In genomic region chr21:15278851-15279250, GRCh38 we compare ENCODE assay signal across 36 cellular contexts.
"Had no signal": no experiment of that assay in that cellular context is flagged by ENCODE, and none has a peak within 500 bp of the region (broad histone marks: within the 10 kb centered on the region; RNA-seq: fewer than 3 reads in every experiment).

No MANE protein-coding gene starts in this region.

- H3K9me3 ChIP-seq: adrenal gland, ascending aorta, body of pancreas had no signal

- H3K27ac Mint-ChIP-seq: activated naive CD4-positive, alpha-beta T cell treated with anti-CD3 and anti-CD28 coated beads for 36 hours; activated naive CD4-positive, alpha-beta T cell treated with anti-CD3 and anti-CD28 coated beads, Interleukin-2, amount 10 ng/mL, durations not matched to agents 7 days and 5 days; activated naive CD4-positive, alpha-beta T cell treated with anti-CD3 and anti-CD28 coated beads, Interleukin-2, amount 50 U/mL, for 24 hours; activated naive CD4-positive, alpha-beta T cell treated with anti-CD3 and anti-CD28 coated beads, Interleukin-2, amount 50 U/mL, for 72 hours; activated naive CD8-positive, alpha-beta T cell; activated naive CD8-positive, alpha-beta T cell treated with anti-CD3 and anti-CD28 coated beads for 36 hours; activated naive CD8-positive, alpha-beta T cell treated with anti-CD3 and anti-CD28 coated beads, Interleukin-2, amount 10 ng/mL, durations not matched to agents 7 days and 5 days; activated naive CD8-positive, alpha-beta T cell treated with anti-CD3 and anti-CD28 coated beads, Interleukin-2, amount 50 U/mL, for 24 hours; activated T-cell treated with anti-CD3 and anti-CD28 coated beads, Interleukin-2, amount 50 U/mL, for 24 hours; activated T-cell treated with anti-CD3 and anti-CD28 coated beads, Interleukin-2, amount 50 U/mL, for 72 hours; activated T-helper 1 cell treated with anti-CD3 and anti-CD28 coated beads, Interleukin-12 subunit alpha, Interleukin-12 subunit beta, Interleukin-2, Interleukin-4 antibody, amounts not matched to agents 30 ng/mL and 10 ng/mL and 1 ng/mL, durations not matched to agents 14 hours and 24 hours and 36 hours; activated T-helper 17 cell treated with anti-CD3 and anti-CD28 coated beads, Interleukin-2, amount 50 U/mL, for 72 hours; activated T-helper 2 cell treated with anti-CD3 and anti-CD28 coated beads, Interferon-gamma antibody, Interleukin-2, Interleukin-4, amounts not matched to agents 10 μg/mL and 5 μg/mL and 100 μg/mL, durations not matched to agents 14 hours and 24 hours and 36 hours; brain had no signal

- ATAC-seq: activated naive CD4-positive, alpha-beta T cell treated with anti-CD3 and anti-CD28 coated beads, Interleukin-2, amount 50 U/mL, for 72 hours; activated naive CD8-positive, alpha-beta T cell treated with anti-CD3 and anti-CD28 coated beads, Interleukin-2, amount 50 U/mL, for 24 hours; activated T-cell treated with anti-CD3 and anti-CD28 coated beads, Interleukin-2, amount 50 U/mL, for 72 hours; activated T-helper 17 cell treated with anti-CD3 and anti-CD28 coated beads, Interleukin-2, amount 50 U/mL, for 72 hours; body of pancreas had no signal

- DNase-seq: activated effector memory CD4-positive, alpha-beta T cell treated with anti-CD3 and anti-CD28 coated beads, Interleukin-2, amount 50 U/mL, for 16 hours; activated effector memory CD4-positive, alpha-beta T cell treated with Interleukin-2 at 50 U/mL for 16 hours; activated gamma-delta T cell; activated gamma-delta T cell treated with Interleukin-2 at 50 U/mL for 16 hours; activated naive CD4-positive, alpha-beta T cell; activated naive CD4-positive, alpha-beta T cell treated with anti-CD3 and anti-CD28 coated beads for 36 hours; activated naive CD4-positive, alpha-beta T cell treated with anti-CD3 and anti-CD28 coated beads, Interleukin-2, amount 10 ng/mL, durations not matched to agents 7 days and 5 days; activated naive CD4-positive, alpha-beta T cell treated with anti-CD3 and anti-CD28 coated beads, Interleukin-2, amount 50 U/mL, for 16 hours; activated naive CD4-positive, alpha-beta T cell treated with Interleukin-2 at 50 U/mL for 16 hours; activated naive CD8-positive, alpha-beta T cell treated with anti-CD3 and anti-CD28 coated beads for 36 hours; activated naive CD8-positive, alpha-beta T cell treated with anti-CD3 and anti-CD28 coated beads, Interleukin-2, amount 10 ng/mL, durations not matched to agents 7 days and 5 days; activated naive CD8-positive, alpha-beta T cell treated with anti-CD3 and anti-CD28 coated beads, Interleukin-2, amount 50 U/mL, for 24 hours; activated T-cell treated with anti-CD3 and anti-CD28 coated beads, Interleukin-2, amount 50 U/mL, for 1 hour; activated T-cell treated with anti-CD3 and anti-CD28 coated beads, Interleukin-2, amount 50 U/mL, for 24 hours; activated T-cell treated with anti-CD3 and anti-CD28 coated beads, Interleukin-2, amount 50 U/mL, for 48 hours; activated T-cell treated with anti-CD3 and anti-CD28 coated beads, Interleukin-2, amount 50 U/mL, for 72 hours; amniotic stem cell; amygdala; anterior cingulate cortex; aorta; body of pancreas; brain microvascular endothelial cell; central memory CD4-positive, alpha-beta T cell; cerebellar nuclear complex had no signal

- H3K27me3 Mint-ChIP-seq: activated naive CD4-positive, alpha-beta T cell treated with anti-CD3 and anti-CD28 coated beads, Interleukin-2, amount 10 ng/mL, durations not matched to agents 7 days and 5 days; activated naive CD8-positive, alpha-beta T cell; activated naive CD8-positive, alpha-beta T cell treated with anti-CD3 and anti-CD28 coated beads, Interleukin-2, amount 50 U/mL, for 24 hours; activated T-cell treated with anti-CD3 and anti-CD28 coated beads, Interleukin-2, amount 50 U/mL, for 24 hours; brain had no signal

- H3K9me3 Mint-ChIP-seq: activated naive CD4-positive, alpha-beta T cell treated with anti-CD3 and anti-CD28 coated beads for 36 hours; activated naive CD4-positive, alpha-beta T cell treated with anti-CD3 and anti-CD28 coated beads, Interleukin-2, amount 10 ng/mL, durations not matched to agents 7 days and 5 days; activated naive CD4-positive, alpha-beta T cell treated with anti-CD3 and anti-CD28 coated beads, Interleukin-2, amount 50 U/mL, for 24 hours; activated naive CD4-positive, alpha-beta T cell treated with anti-CD3 and anti-CD28 coated beads, Interleukin-2, amount 50 U/mL, for 72 hours; activated naive CD8-positive, alpha-beta T cell treated with anti-CD3 and anti-CD28 coated beads for 36 hours; activated naive CD8-positive, alpha-beta T cell treated with anti-CD3 and anti-CD28 coated beads, Interleukin-2, amount 50 U/mL, for 24 hours; activated T-cell treated with anti-CD3 and anti-CD28 coated beads, Interleukin-2, amount 50 U/mL, for 24 hours; activated T-cell treated with anti-CD3 and anti-CD28 coated beads, Interleukin-2, amount 50 U/mL, for 72 hours; activated T-helper 1 cell treated with anti-CD3 and anti-CD28 coated beads, Interleukin-12 subunit alpha, Interleukin-12 subunit beta, Interleukin-2, Interleukin-4 antibody, amounts not matched to agents 30 ng/mL and 10 ng/mL and 1 ng/mL, durations not matched to agents 14 hours and 24 hours and 36 hours; activated T-helper 17 cell treated with anti-CD3 and anti-CD28 coated beads, Interleukin-2, amount 50 U/mL, for 72 hours; activated T-helper 2 cell treated with anti-CD3 and anti-CD28 coated beads, Interferon-gamma antibody, Interleukin-2, Interleukin-4, amounts not matched to agents 10 μg/mL and 5 μg/mL and 100 μg/mL, durations not matched to agents 14 hours and 24 hours and 36 hours; central memory CD8-positive, alpha-beta T cell had no signal

- H3K36me3 Mint-ChIP-seq: activated naive CD4-positive, alpha-beta T cell treated with anti-CD3 and anti-CD28 coated beads, Interleukin-2, amount 10 ng/mL, durations not matched to agents 7 days and 5 days; activated naive CD4-positive, alpha-beta T cell treated with anti-CD3 and anti-CD28 coated beads, Interleukin-2, amount 50 U/mL, for 24 hours; activated naive CD4-positive, alpha-beta T cell treated with anti-CD3 and anti-CD28 coated beads, Interleukin-2, amount 50 U/mL, for 72 hours; activated naive CD8-positive, alpha-beta T cell; activated naive CD8-positive, alpha-beta T cell treated with anti-CD3 and anti-CD28 coated beads for 36 hours; activated naive CD8-positive, alpha-beta T cell treated with anti-CD3 and anti-CD28 coated beads, Interleukin-2, amount 10 ng/mL, durations not matched to agents 7 days and 5 days; brain had no signal

- H3K4me1 ChIP-seq: adrenal gland, ascending aorta, breast epithelium had no signal

- H3K4me3 ChIP-seq: ascending aorta, body of pancreas, breast epithelium, cardiac muscle cell had no signal

- H3K27me3 ChIP-seq: adrenal gland, ascending aorta, body of pancreas, brain microvascular endothelial cell, breast epithelium, cardiac muscle cell had no signal

- H3K36me3 ChIP-seq: adrenal gland, ascending aorta, brain microvascular endothelial cell, breast epithelium, cardiac muscle cell had no signal

- H3K27ac ChIP-seq: ascending aorta, body of pancreas, brain microvascular endothelial cell, breast epithelium, cardiac muscle cell had no signal

- H3K4me1 Mint-ChIP-seq: activated naive CD4-positive, alpha-beta T cell treated with anti-CD3 and anti-CD28 coated beads, Interleukin-2, amount 10 ng/mL, durations not matched to agents 7 days and 5 days; activated naive CD4-positive, alpha-beta T cell treated with anti-CD3 and anti-CD28 coated beads, Interleukin-2, amount 50 U/mL, for 24 hours; activated naive CD8-positive, alpha-beta T cell treated with anti-CD3 and anti-CD28 coated beads for 36 hours; activated naive CD8-positive, alpha-beta T cell treated with anti-CD3 and anti-CD28 coated beads, Interleukin-2, amount 10 ng/mL, durations not matched to agents 7 days and 5 days; activated naive CD8-positive, alpha-beta T cell treated with anti-CD3 and anti-CD28 coated beads, Interleukin-2, amount 50 U/mL, for 24 hours; activated T-helper 17 cell treated with anti-CD3 and anti-CD28 coated beads, Interleukin-2, amount 50 U/mL, for 72 hours; brain; central memory CD8-positive, alpha-beta T cell had no signal

- H3K4me3 Mint-ChIP-seq: activated naive CD4-positive, alpha-beta T cell treated with anti-CD3 and anti-CD28 coated beads for 36 hours; activated naive CD4-positive, alpha-beta T cell treated with anti-CD3 and anti-CD28 coated beads, Interleukin-2, amount 10 ng/mL, durations not matched to agents 7 days and 5 days; activated naive CD4-positive, alpha-beta T cell treated with anti-CD3 and anti-CD28 coated beads, Interleukin-2, amount 50 U/mL, for 24 hours; activated naive CD8-positive, alpha-beta T cell; activated naive CD8-positive, alpha-beta T cell treated with anti-CD3 and anti-CD28 coated beads for 36 hours; activated naive CD8-positive, alpha-beta T cell treated with anti-CD3 and anti-CD28 coated beads, Interleukin-2, amount 10 ng/mL, durations not matched to agents 7 days and 5 days; activated naive CD8-positive, alpha-beta T cell treated with anti-CD3 and anti-CD28 coated beads, Interleukin-2, amount 50 U/mL, for 24 hours; activated T-cell treated with anti-CD3 and anti-CD28 coated beads, Interleukin-2, amount 50 U/mL, for 24 hours; activated T-cell treated with anti-CD3 and anti-CD28 coated beads, Interleukin-2, amount 50 U/mL, for 72 hours; activated T-helper 1 cell treated with anti-CD3 and anti-CD28 coated beads, Interleukin-12 subunit alpha, Interleukin-12 subunit beta, Interleukin-2, Interleukin-4 antibody, amounts not matched to agents 30 ng/mL and 10 ng/mL and 1 ng/mL, durations not matched to agents 14 hours and 24 hours and 36 hours; activated T-helper 17 cell treated with anti-CD3 and anti-CD28 coated beads, Interleukin-2, amount 50 U/mL, for 72 hours; brain; central memory CD8-positive, alpha-beta T cell had no signal
